8 cellular contexts compared by ENCODE assay signal in the genomic region with DNA sequence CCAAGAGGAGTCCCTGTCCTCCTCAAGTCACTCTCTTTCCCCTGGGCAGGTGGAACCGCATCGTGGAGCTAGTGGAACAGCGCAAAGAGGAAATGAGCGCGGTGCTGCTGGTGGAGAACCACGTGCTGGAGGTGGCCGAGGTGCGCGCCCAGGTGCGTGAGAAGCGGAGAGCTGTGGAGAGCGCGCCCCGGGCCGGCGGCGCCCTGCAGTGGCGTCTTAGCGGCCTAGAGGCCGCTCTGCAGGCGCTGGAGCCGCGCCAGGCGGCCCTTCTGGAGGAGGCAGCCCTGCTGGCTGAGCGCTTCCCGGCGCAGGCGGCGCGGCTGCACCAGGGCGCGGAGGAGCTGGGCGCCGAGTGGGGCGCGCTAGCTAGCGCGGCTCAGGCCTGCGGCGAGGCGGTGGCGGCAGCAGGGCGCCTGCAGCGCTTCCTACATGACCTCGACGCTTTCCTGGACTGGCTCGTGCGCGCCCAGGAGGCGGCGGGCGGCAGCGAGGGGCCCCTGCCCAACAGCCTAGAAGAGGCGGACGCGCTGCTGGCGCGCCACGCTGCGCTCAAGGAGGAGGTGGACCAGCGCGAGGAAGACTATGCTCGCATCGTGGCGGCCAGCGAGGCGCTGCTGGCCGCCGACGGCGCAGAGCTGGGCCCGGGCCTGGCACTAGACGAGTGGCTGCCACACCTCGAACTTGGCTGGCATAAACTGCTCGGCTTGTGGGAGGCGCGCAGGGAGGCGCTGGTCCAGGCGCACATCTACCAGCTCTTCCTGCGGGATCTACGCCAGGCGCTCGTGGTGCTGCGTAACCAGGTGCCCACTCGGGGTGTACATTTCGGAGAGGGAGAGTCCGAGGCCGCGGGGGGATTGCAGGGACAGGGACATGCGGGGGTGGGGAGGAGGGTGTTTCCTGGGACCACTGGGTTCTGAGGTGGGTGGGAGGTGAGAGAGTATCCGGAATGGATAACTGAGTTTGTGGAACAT. TPM values are rescaled to one million over a fixed set of nuclear protein-coding genes. Genes with fewer than 3 reads are reported as not detected.
DNase-seq lines count a peak whose midpoint lies in the region; ATAC-seq and TF ChIP-seq lines count a peak whose summit lies in the region.
"Had no signal": no experiment of that assay in that cellular context is flagged by ENCODE, and none has a peak within 500 bp of the region (broad histone marks: within the 10 kb centered on the region; RNA-seq: fewer than 3 reads in every experiment).

No MANE protein-coding gene starts in this region.

- H2AFZ ChIP-seq in MM.1S (ENCODE audit: low read length) = no peak overlapping the region

- H3K4me2 ChIP-seq in MM.1S (ENCODE audit: low read depth, low read length) = no peak overlapping the region

- H3K9me2 ChIP-seq in MM.1S (replicated peaks; ENCODE audit: insufficient read depth, low read length) = no peaks in the 10 kb centered on the region

- peaks cover 55% of the 10 kb centered on the region for H3K27me3 ChIP-seq in MM.1S (replicated peaks; ENCODE audit: insufficient read depth, low read length)

- H3F3A ChIP-seq in MM.1S (ENCODE audit: insufficient read depth, low read length) = no peaks in the 10 kb centered on the region

- H3K36me3 Mint-ChIP-seq in nephron progenitor cell (ENCODE audit: low read depth) = no peaks in the 10 kb centered on the region
- H3K36me3 Mint-ChIP-seq in immature natural killer cell = no peaks in the 10 kb centered on the region

- peaks cover 8% of the 10 kb centered on the region for H3K9me3 Mint-ChIP-seq in nephron progenitor cell
- no peaks in the 10 kb centered on the region for H3K9me3 Mint-ChIP-seq in immature natural killer cell

- no peaks in the 10 kb centered on the region for H3K79me2 ChIP-seq in MM.1S (ENCODE audit: low read length)

- H3K27ac ChIP-seq in MM.1S (ENCODE audit: low read length) = no peak overlapping the region

- H3K27me3 Mint-ChIP-seq in nephron progenitor cell (ENCODE audit: low read depth, poor library complexity) (peaks cover 95% of the 10 kb centered on the region), immature natural killer cell (ENCODE audit: low read depth in 3 of 3) (peaks cover 4 to 7% (median 7%) of the 10 kb centered on the region in 3 donors)

- no peaks in the 10 kb centered on the region for H3K9me3 ChIP-seq in MM.1S (replicated peaks; ENCODE audit: insufficient read depth, low read length)
- H3K9me3 ChIP-seq: HAP-1 had no signal

- TF ChIP-seq CTCF in MM.1S (IDR thresholded peaks at IDR 0.05; ENCODE audit: low read length) (no peak), nephron progenitor cell (IDR thresholded peaks at IDR 0.05) (no peak)

- H3K4me3 Mint-ChIP-seq in nephron progenitor cell = no peak overlapping the region
- no peak overlapping the region for H3K4me3 Mint-ChIP-seq in immature natural killer cell

- H3K27ac Mint-ChIP-seq in nephron progenitor cell (no peak overlapping the region), immature natural killer cell (no peak overlapping the region)

- ATAC-seq in HG02852 (IDR thresholded peaks at IDR 0.05; ENCODE audit: unreplicated experiment) = no peak

- no peaks in the 10 kb centered on the region for H4K20me1 ChIP-seq in MM.1S (ENCODE audit: insufficient read depth, low read length)

- H3K36me3 ChIP-seq in MM.1S (replicated peaks; ENCODE audit: insufficient read depth, low read length) = no peaks in the 10 kb centered on the region
- H3K36me3 ChIP-seq: HAP-1 had no signal

- DNase-seq in ELR (ENCODE audit: low read depth) (peak; percentile 52), MM.1S (peak; percentile 25), ecto neural progenitor cell (ENCODE audit: low spot score) (peak; percentile 60), nephron progenitor cell (peak; percentile 46), immature natural killer cell (no peak), NCI-H446 treated with DMSO at 0.1 percent for 48 hours (lab: John Stamatoyannopoulos, UW) (no peak)

- H3K4me1 ChIP-seq in MM.1S (ENCODE audit: low read length) = 0 out of 2 replicates have a peak, but pooled peaks cover 2% of the 10 kb centered on the region
- H3K4me1 ChIP-seq: HAP-1 had no signal

- H3K4me3 ChIP-seq in MM.1S (ENCODE audit: low read length) = no peak overlapping the region
- H3K4me3 ChIP-seq: HAP-1 had no signal

- H3K4me1 Mint-ChIP-seq in nephron progenitor cell (no peaks in the 10 kb centered on the region), immature natural killer cell (no peaks in the 10 kb centered on the region)

- no peak overlapping the region for H3K9ac ChIP-seq in MM.1S (ENCODE audit: low read length)

RNA-seq across cellular contexts. Expression of a gene that starts 52.8 kb away (rescaled TPM):
- under 1 TPM in 1 of 3 donors, not detected in 2; 0.26 TPM for polyA plus RNA-seq in immature natural killer cell

RNA-seq across cellular contexts. Expression of a gene that starts 54.1 kb away (rescaled TPM):
- polyA plus RNA-seq in immature natural killer cell = 10 to 100 TPM; 30.8 to 52.5 (median 45.9) TPM

RNA-seq across cellular contexts. Expression of a gene that starts 57.0 kb away (rescaled TPM):
- polyA plus RNA-seq in immature natural killer cell = 100 to 1,000 TPM; 115 to 186 (median 156) TPM

Comparison
In these comparisons a context has a peak if more than half of its experiments do, and no peak if none do; other contexts are left out.
1. DNase-seq: peak in ELR (single experiment), MM.1S (single experiment), ecto neural progenitor cell (single experiment) and nephron progenitor cell (single experiment); none in immature natural killer cell (0 of 3) and NCI-H446 treated with DMSO at 0.1 percent for 48 hours (single experiment).